ENCODE assay signal across 29 cellular contexts in the genomic region with DNA sequence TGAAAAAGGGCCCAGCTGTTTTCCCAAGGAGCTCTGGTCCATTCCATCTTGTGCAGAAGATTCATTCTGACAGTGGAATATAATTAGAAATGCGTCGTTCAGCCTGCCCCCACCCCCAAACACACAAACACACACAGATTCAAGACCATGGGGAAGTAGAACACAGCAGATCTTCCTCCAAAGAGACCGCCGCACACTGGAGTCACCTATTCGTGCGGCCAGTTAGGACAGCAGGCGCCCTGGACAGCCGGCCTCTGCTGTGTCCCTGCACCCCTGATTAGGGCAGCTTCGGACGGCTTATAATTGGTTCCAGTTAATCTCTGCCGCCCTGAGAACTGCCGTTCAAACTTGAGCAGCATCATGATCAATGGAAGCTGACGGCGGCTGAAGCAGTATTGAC.
"Had no signal": no experiment of that assay in that cellular context is flagged by ENCODE, and none has a peak within 500 bp of the region (broad histone marks: within the 10 kb centered on the region; RNA-seq: fewer than 3 reads in every experiment).

No MANE protein-coding gene starts in this region.

- H3K27ac ChIP-seq: neural progenitor cell, neutrophil, pancreas, prostate gland, right lobe of liver, suprapubic skin, testis, tibial artery, transverse colon, upper lobe of right lung, uterus had no signal

- H3K27ac Mint-ChIP-seq: naive thymus-derived CD4-positive, alpha-beta T cell; natural killer cell; nephron; neural progenitor cell; stimulated activated memory B cell treated with anti-CD40 and anti-IgM and Interleukin-4, amounts not matched to agents 10 μg/mL and 1 μg/mL and 100 μg/mL, for 72 hours; stimulated activated naive CD8-positive, alpha-beta T cell treated with anti-CD3 and anti-CD28 coated beads, Interleukin-15, amount 100 ng/mL, for 72 hours; type B pancreatic cell had no signal

- H3K36me3 ChIP-seq: neural progenitor cell, neutrophil, prostate gland, right lobe of liver, uterus had no signal

- H3K4me3 Mint-ChIP-seq: naive thymus-derived CD4-positive, alpha-beta T cell; natural killer cell; nephron; stimulated activated memory B cell treated with anti-CD40 and anti-IgM and Interleukin-4, amounts not matched to agents 10 μg/mL and 1 μg/mL and 100 μg/mL, for 72 hours; stimulated activated naive CD8-positive, alpha-beta T cell treated with anti-CD3 and anti-CD28 coated beads, Interleukin-15, amount 100 ng/mL, for 72 hours; type B pancreatic cell had no signal

- H3K27me3 ChIP-seq: neural progenitor cell, pancreas, right lobe of liver, sigmoid colon, suprapubic skin, testis, tibial artery, transverse colon, upper lobe of right lung, uterus had no signal

- H3K9me3 ChIP-seq: neutrophil, pancreas, prostate gland, right lobe of liver, sigmoid colon, suprapubic skin, testis, tibial artery, transverse colon, upper lobe of right lung, uterus had no signal

- H3K4me1 Mint-ChIP-seq: stimulated activated memory B cell treated with anti-CD40 and anti-IgM and Interleukin-4, amounts not matched to agents 10 μg/mL and 1 μg/mL and 100 μg/mL, for 72 hours had no signal

- H3K4me3 ChIP-seq: neural progenitor cell, pancreas, prostate gland, right lobe of liver, suprapubic skin, testis, tibial artery, transverse colon, upper lobe of right lung, uterus had no signal

- H3K36me3 Mint-ChIP-seq: natural killer cell; stimulated activated memory B cell treated with anti-CD40 and anti-IgM and Interleukin-4, amounts not matched to agents 10 μg/mL and 1 μg/mL and 100 μg/mL, for 72 hours had no signal

- H3K4me1 ChIP-seq: prostate gland, right lobe of liver, testis, tibial artery, upper lobe of right lung, uterus had no signal

- DNase-seq: naive thymus-derived CD4-positive, alpha-beta T cell; natural killer cell; nucleus accumbens; pancreas; right cardiac atrium; right lobe of liver; sigmoid colon; small intestine; stimulated activated CD4-positive, alpha-beta T cell treated with anti-CD3 and anti-CD28 coated beads, Interleukin-12 subunit alpha, Interleukin-12 subunit beta, amount 100 ng/mL, for 4 hours; stimulated activated CD4-positive, alpha-beta T cell treated with anti-CD3 and anti-CD28 coated beads, Interleukin-1b, Interleukin-23, amount 100 ng/mL, for 48 hours; stimulated activated CD4-positive, alpha-beta T cell treated with anti-CD3 and anti-CD28 coated beads, Interleukin-4, amount 100 ng/mL, for 1 hour; stimulated activated CD4-positive, alpha-beta T cell treated with anti-CD3 and anti-CD28 coated beads, Interleukin-4, amount 100 ng/mL, for 4 hours; stimulated activated CD8-positive, alpha-beta memory T cell treated with anti-CD3 and anti-CD28 coated beads, Interleukin-4, amount 100 ng/mL, for 48 hours; stimulated activated naive CD4-positive, alpha-beta T cell; stimulated activated naive CD8-positive, alpha-beta T cell treated with anti-CD3 and anti-CD28 coated beads, Interleukin-15, amount 100 ng/mL, for 72 hours; stimulated activated naive CD8-positive, alpha-beta T cell treated with anti-CD3 and anti-CD28 coated beads, Interleukin-15, Interleukin-2, amounts not matched to agents 100 U/mL and 50 U/mL, for 24 hours; substantia nigra; testis; tibial artery; transverse colon; upper lobe of right lung; uterus had no signal

- H3K9me3 Mint-ChIP-seq: natural killer cell; nephron; stimulated activated naive CD8-positive, alpha-beta T cell treated with anti-CD3 and anti-CD28 coated beads, Interleukin-15, amount 100 ng/mL, for 72 hours; type B pancreatic cell had no signal
